1 cellular context compared by ENCODE assay signal in the genomic region with DNA sequence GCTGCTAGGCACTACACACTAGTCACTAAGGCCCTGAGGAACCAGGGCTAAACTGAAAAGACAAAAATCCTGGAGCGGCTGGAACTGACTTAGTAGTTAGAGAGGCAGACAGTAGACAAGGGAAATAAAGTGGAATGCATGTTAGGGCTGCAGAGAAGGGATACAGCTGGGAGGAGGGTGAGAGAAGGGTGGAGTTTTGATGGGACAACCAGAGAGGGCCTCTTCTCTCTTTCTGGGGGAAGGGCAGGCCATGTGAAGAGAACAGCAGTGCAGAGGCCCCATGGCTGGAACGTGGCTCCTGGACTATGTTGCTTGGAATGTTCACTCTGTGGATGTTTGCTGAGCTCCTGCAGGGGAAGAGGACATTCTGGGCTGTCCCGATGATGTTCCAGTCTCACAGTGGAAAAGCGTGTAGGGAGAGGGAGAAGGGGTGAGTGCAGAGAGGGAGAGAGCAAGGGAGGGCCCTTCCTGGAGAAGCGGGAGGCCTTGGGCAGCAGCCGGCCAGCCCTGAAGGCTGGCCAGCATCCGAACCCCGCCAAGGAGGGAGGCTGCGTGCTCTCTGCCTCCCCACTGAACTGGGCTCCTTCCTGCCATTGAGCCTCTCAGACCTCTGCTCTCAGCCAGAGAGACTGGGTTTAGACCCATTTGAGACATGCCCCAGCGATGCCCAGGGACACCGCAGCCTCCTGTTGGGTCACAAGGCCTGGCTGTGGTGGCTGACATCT.
TF ChIP-seq lines count a peak whose summit lies in the region.

No MANE protein-coding gene starts in this region.

TF ChIP-seq in HepG2, 621 proteins besides CTCF, POLR2A, EP300 and RAD21:
- no peak for TF ChIP-seq ZNF839 (CRISPR knock-in tag; IDR thresholded peaks at IDR 0.05; ENCODE audit: borderline replicate concordance)
- TF ChIP-seq ZNF768 (CRISPR knock-in tag; IDR thresholded peaks at IDR 0.05) = no peak
- TF ChIP-seq, protein P1, sequence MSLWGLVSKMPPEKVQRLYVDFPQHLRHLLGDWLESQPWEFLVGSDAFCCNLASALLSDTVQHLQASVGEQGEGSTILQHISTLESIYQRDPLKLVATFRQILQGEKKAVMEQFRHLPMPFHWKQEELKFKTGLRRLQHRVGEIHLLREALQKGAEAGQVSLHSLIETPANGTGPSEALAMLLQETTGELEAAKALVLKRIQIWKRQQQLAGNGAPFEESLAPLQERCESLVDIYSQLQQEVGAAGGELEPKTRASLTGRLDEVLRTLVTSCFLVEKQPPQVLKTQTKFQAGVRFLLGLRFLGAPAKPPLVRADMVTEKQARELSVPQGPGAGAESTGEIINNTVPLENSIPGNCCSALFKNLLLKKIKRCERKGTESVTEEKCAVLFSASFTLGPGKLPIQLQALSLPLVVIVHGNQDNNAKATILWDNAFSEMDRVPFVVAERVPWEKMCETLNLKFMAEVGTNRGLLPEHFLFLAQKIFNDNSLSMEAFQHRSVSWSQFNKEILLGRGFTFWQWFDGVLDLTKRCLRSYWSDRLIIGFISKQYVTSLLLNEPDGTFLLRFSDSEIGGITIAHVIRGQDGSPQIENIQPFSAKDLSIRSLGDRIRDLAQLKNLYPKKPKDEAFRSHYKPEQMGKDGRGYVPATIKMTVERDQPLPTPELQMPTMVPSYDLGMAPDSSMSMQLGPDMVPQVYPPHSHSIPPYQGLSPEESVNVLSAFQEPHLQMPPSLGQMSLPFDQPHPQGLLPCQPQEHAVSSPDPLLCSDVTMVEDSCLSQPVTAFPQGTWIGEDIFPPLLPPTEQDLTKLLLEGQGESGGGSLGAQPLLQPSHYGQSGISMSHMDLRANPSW (CRISPR knock-in tag; IDR thresholded peaks at IDR 0.05; ENCODE audit: borderline replicate concordance) = no peak
- TF ChIP-seq HOXA5 (CRISPR knock-in tag; IDR thresholded peaks at IDR 0.05) = no peak
- TF ChIP-seq ZFP82 (CRISPR knock-in tag; IDR thresholded peaks at IDR 0.05; ENCODE audit: borderline replicate concordance) = no peak
- TF ChIP-seq, protein P2, sequence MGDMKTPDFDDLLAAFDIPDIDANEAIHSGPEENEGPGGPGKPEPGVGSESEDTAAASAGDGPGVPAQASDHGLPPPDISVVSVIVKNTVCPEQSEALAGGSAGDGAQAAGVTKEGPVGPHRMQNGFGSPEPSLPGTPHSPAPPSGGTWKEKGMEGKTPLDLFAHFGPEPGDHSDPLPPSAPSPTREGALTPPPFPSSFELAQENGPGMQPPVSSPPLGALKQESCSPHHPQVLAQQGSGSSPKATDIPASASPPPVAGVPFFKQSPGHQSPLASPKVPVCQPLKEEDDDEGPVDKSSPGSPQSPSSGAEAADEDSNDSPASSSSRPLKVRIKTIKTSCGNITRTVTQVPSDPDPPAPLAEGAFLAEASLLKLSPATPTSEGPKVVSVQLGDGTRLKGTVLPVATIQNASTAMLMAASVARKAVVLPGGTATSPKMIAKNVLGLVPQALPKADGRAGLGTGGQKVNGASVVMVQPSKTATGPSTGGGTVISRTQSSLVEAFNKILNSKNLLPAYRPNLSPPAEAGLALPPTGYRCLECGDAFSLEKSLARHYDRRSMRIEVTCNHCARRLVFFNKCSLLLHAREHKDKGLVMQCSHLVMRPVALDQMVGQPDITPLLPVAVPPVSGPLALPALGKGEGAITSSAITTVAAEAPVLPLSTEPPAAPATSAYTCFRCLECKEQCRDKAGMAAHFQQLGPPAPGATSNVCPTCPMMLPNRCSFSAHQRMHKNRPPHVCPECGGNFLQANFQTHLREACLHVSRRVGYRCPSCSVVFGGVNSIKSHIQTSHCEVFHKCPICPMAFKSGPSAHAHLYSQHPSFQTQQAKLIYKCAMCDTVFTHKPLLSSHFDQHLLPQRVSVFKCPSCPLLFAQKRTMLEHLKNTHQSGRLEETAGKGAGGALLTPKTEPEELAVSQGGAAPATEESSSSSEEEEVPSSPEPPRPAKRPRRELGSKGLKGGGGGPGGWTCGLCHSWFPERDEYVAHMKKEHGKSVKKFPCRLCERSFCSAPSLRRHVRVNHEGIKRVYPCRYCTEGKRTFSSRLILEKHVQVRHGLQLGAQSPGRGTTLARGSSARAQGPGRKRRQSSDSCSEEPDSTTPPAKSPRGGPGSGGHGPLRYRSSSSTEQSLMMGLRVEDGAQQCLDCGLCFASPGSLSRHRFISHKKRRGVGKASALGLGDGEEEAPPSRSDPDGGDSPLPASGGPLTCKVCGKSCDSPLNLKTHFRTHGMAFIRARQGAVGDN (CRISPR knock-in tag; IDR thresholded peaks at IDR 0.05) = no peak
- TF ChIP-seq, protein P3, sequence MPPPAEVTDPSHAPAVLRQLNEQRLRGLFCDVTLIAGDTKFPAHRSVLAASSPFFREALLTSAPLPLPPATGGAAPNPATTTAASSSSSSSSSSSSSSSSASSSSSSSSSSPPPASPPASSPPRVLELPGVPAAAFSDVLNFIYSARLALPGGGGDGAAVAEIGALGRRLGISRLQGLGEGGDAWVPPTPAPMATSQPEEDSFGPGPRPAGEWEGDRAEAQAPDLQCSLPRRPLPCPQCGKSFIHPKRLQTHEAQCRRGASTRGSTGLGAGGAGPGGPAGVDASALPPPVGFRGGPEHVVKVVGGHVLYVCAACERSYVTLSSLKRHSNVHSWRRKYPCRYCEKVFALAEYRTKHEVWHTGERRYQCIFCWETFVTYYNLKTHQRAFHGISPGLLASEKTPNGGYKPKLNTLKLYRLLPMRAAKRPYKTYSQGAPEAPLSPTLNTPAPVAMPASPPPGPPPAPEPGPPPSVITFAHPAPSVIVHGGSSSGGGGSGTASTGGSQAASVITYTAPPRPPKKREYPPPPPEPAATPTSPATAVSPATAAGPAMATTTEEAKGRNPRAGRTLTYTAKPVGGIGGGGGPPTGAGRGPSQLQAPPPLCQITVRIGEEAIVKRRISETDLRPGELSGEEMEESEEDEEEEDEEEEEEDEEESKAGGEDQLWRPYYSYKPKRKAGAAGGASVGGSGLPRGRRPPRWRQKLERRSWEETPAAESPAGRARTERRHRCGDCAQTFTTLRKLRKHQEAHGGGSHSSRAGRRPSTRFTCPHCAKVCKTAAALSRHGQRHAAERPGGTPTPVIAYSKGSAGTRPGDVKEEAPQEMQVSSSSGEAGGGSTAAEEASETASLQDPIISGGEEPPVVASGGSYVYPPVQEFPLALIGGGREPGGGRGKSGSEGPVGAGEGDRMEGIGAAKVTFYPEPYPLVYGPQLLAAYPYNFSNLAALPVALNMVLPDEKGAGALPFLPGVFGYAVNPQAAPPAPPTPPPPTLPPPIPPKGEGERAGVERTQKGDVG (CRISPR knock-in tag; IDR thresholded peaks at IDR 0.05; ENCODE audit: borderline replicate concordance) = no peak
- TF ChIP-seq, protein P4, sequence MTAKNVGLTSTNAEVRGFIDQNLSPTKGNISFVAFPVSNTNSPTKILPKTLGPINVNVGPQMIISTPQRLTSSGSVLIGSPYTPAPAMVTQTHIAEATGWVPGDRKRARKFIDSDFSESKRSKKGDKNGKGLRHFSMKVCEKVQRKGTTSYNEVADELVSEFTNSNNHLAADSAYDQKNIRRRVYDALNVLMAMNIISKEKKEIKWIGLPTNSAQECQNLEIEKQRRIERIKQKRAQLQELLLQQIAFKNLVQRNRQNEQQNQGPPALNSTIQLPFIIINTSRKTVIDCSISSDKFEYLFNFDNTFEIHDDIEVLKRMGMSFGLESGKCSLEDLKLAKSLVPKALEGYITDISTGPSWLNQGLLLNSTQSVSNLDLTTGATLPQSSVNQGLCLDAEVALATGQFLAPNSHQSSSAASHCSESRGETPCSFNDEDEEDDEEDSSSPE (CRISPR knock-in tag; IDR thresholded peaks at IDR 0.05) = no peak
- no peak for TF ChIP-seq ZNF20 (CRISPR knock-in tag; IDR thresholded peaks at IDR 0.05)
- no peak for TF ChIP-seq TOPORS (CRISPR knock-in tag; IDR thresholded peaks at IDR 0.05)
- no peak for TF ChIP-seq ZNF432 (CRISPR knock-in tag; IDR thresholded peaks at IDR 0.05; ENCODE audit: borderline replicate concordance)
- no peak for TF ChIP-seq ZNF550 (CRISPR knock-in tag; IDR thresholded peaks at IDR 0.05; ENCODE audit: borderline replicate concordance)
- no peak for TF ChIP-seq ZNF570 (CRISPR knock-in tag; IDR thresholded peaks at IDR 0.05; ENCODE audit: borderline replicate concordance)
- TF ChIP-seq EED (CRISPR knock-in tag; IDR thresholded peaks at IDR 0.05) = no peak
TF ChIP-seq in HepG2: peak in this region for 0.
